In the genomic region with DNA sequence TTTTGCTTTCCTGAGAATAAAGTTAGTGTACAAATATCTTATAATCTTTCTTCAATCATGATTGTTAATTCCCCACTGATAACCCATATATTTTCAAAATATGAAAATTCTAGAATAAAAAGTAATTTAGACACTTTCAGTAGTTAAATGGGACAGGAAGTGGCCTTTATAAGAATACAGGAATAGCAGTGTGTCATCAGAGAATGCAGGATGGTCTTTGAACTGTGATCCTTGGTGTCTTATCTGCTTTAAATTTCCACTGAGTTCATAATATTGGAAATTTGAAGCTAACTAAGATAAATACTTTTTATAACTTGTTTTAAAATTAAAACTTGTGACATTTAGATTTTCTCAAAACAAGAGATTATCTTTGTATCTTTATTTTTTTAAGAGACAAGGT, we compare ENCODE assay signal across 1 cellular context.
TF ChIP-seq lines count a peak whose summit lies in the region.

No MANE protein-coding gene starts in this region.

TF ChIP-seq in HepG2, 621 proteins besides CTCF, POLR2A, EP300 and RAD21:
- TF ChIP-seq, protein P1, sequence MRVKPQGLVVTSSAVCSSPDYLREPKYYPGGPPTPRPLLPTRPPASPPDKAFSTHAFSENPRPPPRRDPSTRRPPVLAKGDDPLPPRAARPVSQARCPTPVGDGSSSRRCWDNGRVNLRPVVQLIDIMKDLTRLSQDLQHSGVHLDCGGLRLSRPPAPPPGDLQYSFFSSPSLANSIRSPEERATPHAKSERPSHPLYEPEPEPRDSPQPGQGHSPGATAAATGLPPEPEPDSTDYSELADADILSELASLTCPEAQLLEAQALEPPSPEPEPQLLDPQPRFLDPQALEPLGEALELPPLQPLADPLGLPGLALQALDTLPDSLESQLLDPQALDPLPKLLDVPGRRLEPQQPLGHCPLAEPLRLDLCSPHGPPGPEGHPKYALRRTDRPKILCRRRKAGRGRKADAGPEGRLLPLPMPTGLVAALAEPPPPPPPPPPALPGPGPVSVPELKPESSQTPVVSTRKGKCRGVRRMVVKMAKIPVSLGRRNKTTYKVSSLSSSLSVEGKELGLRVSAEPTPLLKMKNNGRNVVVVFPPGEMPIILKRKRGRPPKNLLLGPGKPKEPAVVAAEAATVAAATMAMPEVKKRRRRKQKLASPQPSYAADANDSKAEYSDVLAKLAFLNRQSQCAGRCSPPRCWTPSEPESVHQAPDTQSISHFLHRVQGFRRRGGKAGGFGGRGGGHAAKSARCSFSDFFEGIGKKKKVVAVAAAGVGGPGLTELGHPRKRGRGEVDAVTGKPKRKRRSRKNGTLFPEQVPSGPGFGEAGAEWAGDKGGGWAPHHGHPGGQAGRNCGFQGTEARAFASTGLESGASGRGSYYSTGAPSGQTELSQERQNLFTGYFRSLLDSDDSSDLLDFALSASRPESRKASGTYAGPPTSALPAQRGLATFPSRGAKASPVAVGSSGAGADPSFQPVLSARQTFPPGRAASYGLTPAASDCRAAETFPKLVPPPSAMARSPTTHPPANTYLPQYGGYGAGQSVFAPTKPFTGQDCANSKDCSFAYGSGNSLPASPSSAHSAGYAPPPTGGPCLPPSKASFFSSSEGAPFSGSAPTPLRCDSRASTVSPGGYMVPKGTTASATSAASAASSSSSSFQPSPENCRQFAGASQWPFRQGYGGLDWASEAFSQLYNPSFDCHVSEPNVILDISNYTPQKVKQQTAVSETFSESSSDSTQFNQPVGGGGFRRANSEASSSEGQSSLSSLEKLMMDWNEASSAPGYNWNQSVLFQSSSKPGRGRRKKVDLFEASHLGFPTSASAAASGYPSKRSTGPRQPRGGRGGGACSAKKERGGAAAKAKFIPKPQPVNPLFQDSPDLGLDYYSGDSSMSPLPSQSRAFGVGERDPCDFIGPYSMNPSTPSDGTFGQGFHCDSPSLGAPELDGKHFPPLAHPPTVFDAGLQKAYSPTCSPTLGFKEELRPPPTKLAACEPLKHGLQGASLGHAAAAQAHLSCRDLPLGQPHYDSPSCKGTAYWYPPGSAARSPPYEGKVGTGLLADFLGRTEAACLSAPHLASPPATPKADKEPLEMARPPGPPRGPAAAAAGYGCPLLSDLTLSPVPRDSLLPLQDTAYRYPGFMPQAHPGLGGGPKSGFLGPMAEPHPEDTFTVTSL (CRISPR knock-in tag; IDR thresholded peaks at IDR 0.05; ENCODE audit: borderline replicate concordance) = peak; percentile 29; the same call in 1 of the 2 replicates
- TF ChIP-seq ZNF737 (CRISPR knock-in tag; IDR thresholded peaks at IDR 0.05; ENCODE audit: borderline replicate concordance) (no peak), HIVEP1 (CRISPR knock-in tag; IDR thresholded peaks at IDR 0.05) (no peak)
